ENCODE assay signal across 8 cellular contexts in genomic region chr19:18464646-18465045, GRCh38.
DNase-seq lines count a peak whose midpoint lies in the region; ATAC-seq and TF ChIP-seq lines count a peak whose summit lies in the region.

No MANE protein-coding gene starts in this region.

- H3F3A ChIP-seq in Loucy (ENCODE audit: low read depth), result no peaks in the 10 kb centered on the region

- peak overlapping the region; percentile 49 for H3K4me2 ChIP-seq in Loucy (ENCODE audit: low read depth, low read length, poor library complexity, severe bottlenecking)

- H3K79me2 ChIP-seq in Loucy (ENCODE audit: insufficient read depth, low read length), result peaks cover 26% of the 10 kb centered on the region; the same call in 1 of the 2 replicates

- H3K27me3 ChIP-seq in Loucy (ENCODE audit: insufficient read depth, low read length, poor library complexity, severe bottlenecking), result no peaks in the 10 kb centered on the region
- no peaks in the 10 kb centered on the region for H3K27me3 ChIP-seq in adipocyte (replicated peaks; ENCODE audit: control insufficient read depth, insufficient read depth, low read length)
- H3K27me3 ChIP-seq in stomach smooth muscle (ENCODE audit: control insufficient read depth in 1 of 2, insufficient read depth in 2 of 2, low read length in 2 of 2), result no peaks in the 10 kb centered on the region

- H3K4me1 ChIP-seq in Loucy (ENCODE audit: insufficient read depth, low read length, poor library complexity, severe bottlenecking) (peaks cover 4% of the 10 kb centered on the region), adipocyte (ENCODE audit: control insufficient read depth, insufficient read depth, low read length) (peaks cover 42% of the 10 kb centered on the region), stomach smooth muscle (ENCODE audit: control insufficient read depth, insufficient read depth, low read length) (peaks cover 61% of the 10 kb centered on the region)

- H3K9ac ChIP-seq in Loucy (ENCODE audit: low read depth, low read length, poor library complexity, severe bottlenecking), result peak overlapping the region; percentile 60
- H3K9ac ChIP-seq in adipocyte (ENCODE audit: low read length), result peak overlapping the region; percentile 69
- H3K9ac ChIP-seq in stomach smooth muscle (ENCODE audit: low read length in 2 of 2), result peak overlapping the region; percentile 51 to 54

- no peak overlapping the region for H3K4me3 ChIP-seq in Loucy (ENCODE audit: low read length, poor library complexity, severe bottlenecking)
- H3K4me3 ChIP-seq in adipocyte (ENCODE audit: low read length), result no peak overlapping the region
- H3K4me3 ChIP-seq in stomach smooth muscle (ENCODE audit: low read length in 2 of 2), result peak overlapping the region; percentile 46 to 60

- H3K9me3 ChIP-seq in Loucy (ENCODE audit: insufficient read depth, low read depth, low read length) (no peaks in the 10 kb centered on the region), adipocyte (ENCODE audit: control insufficient read depth, low read length) (no peaks in the 10 kb centered on the region), stomach smooth muscle (ENCODE audit: control insufficient read depth in 2 of 2, low read length in 2 of 2) (no peaks in the 10 kb centered on the region)

- H4K20me1 ChIP-seq in Loucy (ENCODE audit: insufficient read depth, low read length, poor library complexity, severe bottlenecking), result peaks cover 15% of the 10 kb centered on the region

- no peak for TF ChIP-seq CTCF in Loucy (conservative IDR thresholded peaks at IDR 0.05; ENCODE audit: low read length)

- no peaks in the 10 kb centered on the region for H3K9me2 ChIP-seq in Loucy (replicated peaks; ENCODE audit: low read depth, low read length)

- DNase-seq in adipocyte (ENCODE audit: low read depth), result peak; percentile 87
- peak; percentile 94 for DNase-seq in hepatic stellate cell (ENCODE audit: low spot score)
- no peak for DNase-seq in stimulated activated CD4-positive, alpha-beta T cell treated with anti-CD3 and anti-CD28 coated beads, Interleukin-12 subunit alpha, Interleukin-12 subunit beta, amount 100 ng/mL, for 4 hours
- no peak for DNase-seq in OCI-M1 (lab: John Stamatoyannopoulos, UW)
- no peak for DNase-seq in GF-D8 (lab: John Stamatoyannopoulos, UW)

- peaks cover 48% of the 10 kb centered on the region; the same call in 1 of the 2 replicates for H3K36me3 ChIP-seq in Loucy (ENCODE audit: insufficient read depth, low read length)
- peaks cover 25% of the 10 kb centered on the region for H3K36me3 ChIP-seq in adipocyte (ENCODE audit: control insufficient read depth, insufficient read depth, low read length, severe bottlenecking)
- H3K36me3 ChIP-seq in stomach smooth muscle (ENCODE audit: control insufficient read depth in 2 of 2, insufficient read depth in 2 of 2, low read length in 2 of 2), result peaks cover 10 to 12% of the 10 kb centered on the region in 2 donors

- no peak for ATAC-seq in HG03520 (IDR thresholded peaks at IDR 0.05; ENCODE audit: unreplicated experiment)

- H3K27ac ChIP-seq in stomach smooth muscle (ENCODE audit: low read length), result peak overlapping the region; percentile 81

- no peak overlapping the region for H2AFZ ChIP-seq in Loucy (ENCODE audit: low read length)

Comparison
In these comparisons a context has a peak if more than half of its experiments do, and no peak if none do; other contexts are left out.
1. H3K4me3 ChIP-seq: peak in stomach smooth muscle (2 of 2); none in Loucy (single experiment) and adipocyte (single experiment).
2. DNase-seq: peak in adipocyte (single experiment) and hepatic stellate cell (single experiment); none in stimulated activated CD4-positive, alpha-beta T cell treated with anti-CD3 and anti-CD28 coated beads, Interleukin-12 subunit alpha, Interleukin-12 subunit beta, amount 100 ng/mL, for 4 hours (single experiment), OCI-M1 (single experiment) and GF-D8 (single experiment).
3. Peak in every context shown above with its lines, with median percentiles within 50 percentile points of each other: H3K9ac ChIP-seq.